ENCODE assay signal across 13 cellular contexts in genomic region chr14:65604946-65605345, GRCh38.
DNase-seq lines count a peak whose midpoint lies in the region; ATAC-seq and TF ChIP-seq lines count a peak whose summit lies in the region.
"Had no signal": no experiment of that assay in that cellular context is flagged by ENCODE, and none has a peak within 500 bp of the region (broad histone marks: within the 10 kb centered on the region; RNA-seq: fewer than 3 reads in every experiment).

No MANE protein-coding gene starts in this region.

- no peaks in the 10 kb centered on the region for H3K4me1 ChIP-seq in lower lobe of right lung
- H3K4me1 ChIP-seq: pancreas had no signal

- H3K27me3 ChIP-seq in lower lobe of right lung (ENCODE audit: low read depth), result no peaks in the 10 kb centered on the region
- H3K27me3 ChIP-seq: pancreas had no signal

- H3K36me3 ChIP-seq in lower lobe of right lung, result no peaks in the 10 kb centered on the region
- H3K36me3 ChIP-seq: pancreas, thoracic aorta had no signal

- DNase-seq in CD1c-positive myeloid dendritic cell (ENCODE audit: extremely low spot score) (peak; percentile 4), LHCN-M2 (ENCODE audit: low read depth) (peak; percentile 6), amniotic epithelial cell (ENCODE audit: low read depth) (peak; percentile 5), lower lobe of right lung (no peak), NOMO-1 treated with DMSO at 0.1 percent for 48 hours (lab: John Stamatoyannopoulos, UW; ENCODE audit: unreplicated experiment) (no peak), glomerular visceral epithelial cell (ENCODE audit: extremely low spot score) (no peak)
- DNase-seq in stimulated activated CD4-positive, alpha-beta T cell treated with anti-CD3 and anti-CD28 coated beads, Interleukin-4, amount 100 ng/mL, for 1 hour, result no peak
- DNase-seq: NCI-H1092 treated with DMSO at 0.1 percent for 48 hours, NCI-H446, pancreas, Right ventricle myocardium superior had no signal

- ATAC-seq in lower lobe of right lung, result no peak
- no peak for ATAC-seq in HG02852 (IDR thresholded peaks at IDR 0.05; ENCODE audit: unreplicated experiment)
- ATAC-seq: pancreas had no signal

- intact Hi-C loops in lower lobe of right lung (cut with DNase I), result no loop called here

- no peak overlapping the region for H3K4me3 ChIP-seq in lower lobe of right lung
- H3K4me3 ChIP-seq: pancreas, thoracic aorta had no signal

- TF ChIP-seq CTCF in lower lobe of right lung (IDR thresholded peaks at IDR 0.05), result peak; percentile 5

- no peak overlapping the region for H3K27ac ChIP-seq in lower lobe of right lung
- H3K27ac ChIP-seq: pancreas, thoracic aorta had no signal

- H3K9me3 ChIP-seq in lower lobe of right lung, result no peaks in the 10 kb centered on the region
- H3K9me3 ChIP-seq: pancreas, thoracic aorta had no signal

Comparison
In these comparisons a context has a peak if more than half of its experiments do, and no peak if none do; other contexts are left out.
1. DNase-seq: peak in CD1c-positive myeloid dendritic cell (single experiment), LHCN-M2 (single experiment) and amniotic epithelial cell (single experiment); none in lower lobe of right lung (single experiment), NOMO-1 treated with DMSO at 0.1 percent for 48 hours (single experiment), glomerular visceral epithelial cell (single experiment) and stimulated activated CD4-positive, alpha-beta T cell treated with anti-CD3 and anti-CD28 coated beads, Interleukin-4, amount 100 ng/mL, for 1 hour (single experiment).